Comparison of ENCODE assay signal across 8 cellular contexts in the genomic region with DNA sequence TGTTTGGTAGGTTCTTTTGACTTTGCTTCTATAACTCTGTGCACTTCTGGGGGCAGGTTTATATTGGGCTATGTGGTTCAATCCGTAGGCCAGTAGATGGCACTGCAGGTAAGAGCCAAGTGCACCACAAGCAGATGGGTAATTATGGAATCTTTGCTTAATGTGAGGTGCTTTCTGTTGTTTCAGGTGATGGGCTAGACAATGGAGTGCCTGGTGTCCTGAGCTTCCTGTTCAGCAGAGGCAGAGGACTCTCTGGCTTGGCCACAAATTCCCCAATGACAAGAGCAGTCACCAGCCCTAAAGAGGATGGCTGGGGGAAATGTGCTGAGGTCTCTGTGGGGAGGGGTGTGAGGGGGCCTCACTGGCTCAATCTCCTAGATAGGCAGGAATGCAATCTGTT.
DNase-seq lines count a peak whose midpoint lies in the region; ATAC-seq and TF ChIP-seq lines count a peak whose summit lies in the region.

No MANE protein-coding gene starts in this region.

- H3K9ac ChIP-seq in DND-41 (ENCODE audit: low read depth, low read length) = no peak overlapping the region
- no peak overlapping the region for H3K9ac ChIP-seq in smooth muscle cell (ENCODE audit: low read depth)

- no peaks in the 10 kb centered on the region for H3F3A ChIP-seq in smooth muscle cell (ENCODE audit: low read depth)

- H3K79me2 ChIP-seq in DND-41 (ENCODE audit: insufficient read depth, low read length) = no peaks in the 10 kb centered on the region
- H3K79me2 ChIP-seq in OCI-LY7 (ENCODE audit: insufficient read depth, low read depth, low read length) = no peaks in the 10 kb centered on the region
- H3K79me2 ChIP-seq in smooth muscle cell (ENCODE audit: low read depth) = no peaks in the 10 kb centered on the region

- H3K27me3 ChIP-seq in DND-41 (ENCODE audit: insufficient read depth, low read length, poor library complexity) (no peaks in the 10 kb centered on the region), smooth muscle cell (ENCODE audit: low read depth) (no peaks in the 10 kb centered on the region)

- CTCF ChIA-PET in OCI-LY7 (lab: Charles Lee; ENCODE audit: unreplicated experiment) = no interaction called here

- BruUV-seq in OCI-LY7 (replicated peaks; lab: Mats Ljungman, UMichigan) = no TSS peak

- intact Hi-C loops in OCI-LY7 (cut with micrococcal nuclease; ENCODE audit: unreplicated experiment) = no loop called here

- TF ChIP-seq CTCF in DND-41 (IDR thresholded peaks at IDR 0.05; ENCODE audit: borderline replicate concordance, extremely low read depth, low read length, poor library complexity, severe bottlenecking) = peak; percentile 78
- peak; percentile 79 for TF ChIP-seq CTCF in OCI-LY7 (conservative IDR thresholded peaks at IDR 0.05; ENCODE audit: low read length)
- TF ChIP-seq CTCF in smooth muscle cell (IDR thresholded peaks at IDR 0.05; ENCODE audit: borderline replicate concordance, insufficient read depth, poor library complexity, severe bottlenecking) = peak; percentile 79

- no peaks in the 10 kb centered on the region for H3K9me2 ChIP-seq in OCI-LY7 (ENCODE audit: insufficient read depth, low read length)

- DNase-seq in DND-41 (peak; percentile 37), GM19240 (ENCODE audit: insufficient read length, low spot score) (peak; percentile 12), OCI-LY7 (ENCODE audit: low spot score) (peak; percentile 24), globus pallidus (ENCODE audit: low spot score) (peak; percentile 4), smooth muscle cell (lab: John Stamatoyannopoulos, UW; ENCODE audit: unreplicated experiment) (no peak)
- DNase-seq in central memory CD4-positive, alpha-beta T cell = no peak
- DNase-seq in activated CD4-positive, CD25-positive, alpha-beta regulatory T cell (lab: John Stamatoyannopoulos, UW) = no peak

- no peaks in the 10 kb centered on the region for H3K9me3 ChIP-seq in DND-41 (ENCODE audit: insufficient read depth, low read length, severe bottlenecking)
- H3K9me3 ChIP-seq in OCI-LY7 (ENCODE audit: low read length) = no peaks in the 10 kb centered on the region
- H3K9me3 ChIP-seq in smooth muscle cell (replicated peaks; ENCODE audit: low read depth) = no peaks in the 10 kb centered on the region

- POLR2A ChIA-PET in OCI-LY7 (lab: Charles Lee) = no interaction called here

- H2AFZ ChIP-seq in DND-41 (ENCODE audit: low read depth, low read length) (no peak overlapping the region), OCI-LY7 (ENCODE audit: low read length) (no peak overlapping the region), smooth muscle cell (ENCODE audit: low read depth) (no peak overlapping the region)

- H3K4me2 ChIP-seq in DND-41 (ENCODE audit: insufficient read depth, low read length) = no peak overlapping the region
- H3K4me2 ChIP-seq in OCI-LY7 (ENCODE audit: low read length) = no peak overlapping the region
- no peak overlapping the region for H3K4me2 ChIP-seq in smooth muscle cell

- H3K4me1 ChIP-seq in DND-41 (ENCODE audit: insufficient read depth, low read length) (no peaks in the 10 kb centered on the region), OCI-LY7 (ENCODE audit: insufficient read depth, low read length, poor library complexity, severe bottlenecking) (no peaks in the 10 kb centered on the region), smooth muscle cell (ENCODE audit: low read depth) (no peaks in the 10 kb centered on the region)

- 6% methylated on average over 1 of the region's 1 CpG for WGBS in smooth muscle cell (ENCODE audit: low lambda C conversion rate)

- no peaks in the 10 kb centered on the region for H3K36me3 ChIP-seq in DND-41 (ENCODE audit: insufficient read depth, low read length)
- H3K36me3 ChIP-seq in OCI-LY7 (ENCODE audit: insufficient read depth, low read length) = no peaks in the 10 kb centered on the region
- no peaks in the 10 kb centered on the region for H3K36me3 ChIP-seq in smooth muscle cell (ENCODE audit: low read depth)

- ATAC-seq in DND-41 (ENCODE audit: insufficient read depth, low read depth) (peak; percentile 83), HG03442 (IDR thresholded peaks at IDR 0.05; ENCODE audit: unreplicated experiment) (peak; percentile 91)

- no peaks in the 10 kb centered on the region for H4K20me1 ChIP-seq in DND-41 (ENCODE audit: insufficient read depth, low read length)
- no peaks in the 10 kb centered on the region for H4K20me1 ChIP-seq in OCI-LY7 (ENCODE audit: insufficient read depth, low read length)
- H4K20me1 ChIP-seq in smooth muscle cell (ENCODE audit: low read depth) = no peaks in the 10 kb centered on the region

- no peak overlapping the region for H3K4me3 ChIP-seq in DND-41 (ENCODE audit: low read depth in 1 of 2, low read length in 2 of 2)
- H3K4me3 ChIP-seq in OCI-LY7 (ENCODE audit: low read depth, low read length, poor library complexity, severe bottlenecking) = no peak overlapping the region
- H3K4me3 ChIP-seq in smooth muscle cell = no peak overlapping the region

- no peak overlapping the region for H3K27ac ChIP-seq in DND-41 (ENCODE audit: low read length)
- H3K27ac ChIP-seq in OCI-LY7 (ENCODE audit: low read depth, low read length, poor library complexity, severe bottlenecking) = no peak overlapping the region
- no peak overlapping the region for H3K27ac ChIP-seq in smooth muscle cell (ENCODE audit: low read depth)

Comparison
In these comparisons a context has a peak if more than half of its experiments do, and no peak if none do; other contexts are left out.
1. DNase-seq: peak in DND-41 (single experiment), GM19240 (single experiment), OCI-LY7 (single experiment) and globus pallidus (single experiment); none in smooth muscle cell (single experiment), central memory CD4-positive, alpha-beta T cell (single experiment) and activated CD4-positive, CD25-positive, alpha-beta regulatory T cell (0 of 4).
2. Peak in every context shown above with its lines, with median percentiles within 50 percentile points of each other: CTCF ChIP-seq.